8 cellular contexts compared by ENCODE assay signal in the genomic region with DNA sequence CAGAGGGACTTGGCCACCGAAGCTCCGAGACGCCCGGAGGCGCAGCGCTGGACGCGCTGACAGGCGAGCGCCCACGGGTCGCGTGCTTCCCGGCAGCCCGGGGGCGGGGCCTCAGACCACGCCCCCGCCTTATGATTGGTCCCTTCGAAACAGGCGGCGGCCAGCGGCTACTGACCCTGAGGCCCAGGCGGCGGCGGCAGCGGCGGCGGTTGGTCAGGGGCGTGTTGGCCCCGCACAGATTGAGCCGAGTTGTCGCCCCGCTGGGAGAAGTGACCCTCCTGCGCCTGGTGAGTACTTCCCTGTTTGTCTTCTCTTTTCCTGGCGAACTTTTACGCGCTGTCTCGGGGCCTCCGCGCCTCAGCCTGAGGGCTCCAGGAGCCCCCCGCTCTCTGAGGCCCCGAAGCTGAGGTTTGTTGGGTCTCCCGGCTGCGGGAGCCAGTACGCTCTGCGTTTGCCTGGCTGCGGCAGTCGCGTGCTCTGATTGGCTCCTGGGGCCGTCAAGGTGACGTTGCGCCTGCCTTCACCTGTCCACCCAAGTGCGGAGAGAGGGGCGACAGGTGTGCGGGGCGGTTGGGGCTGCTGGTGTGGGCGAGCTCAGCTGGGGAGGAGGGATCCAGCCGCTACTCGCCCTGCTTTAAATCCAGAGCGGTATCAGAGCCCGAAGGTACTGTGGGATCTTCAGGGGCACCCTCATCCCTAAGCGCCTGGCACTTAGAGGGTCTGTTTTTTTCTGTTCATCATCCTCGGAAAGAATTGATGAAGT. TPM values are rescaled to one million over a fixed set of nuclear protein-coding genes. Genes with fewer than 3 reads are reported as not detected.
DNase-seq lines count a peak whose midpoint lies in the region; ATAC-seq and TF ChIP-seq lines count a peak whose summit lies in the region.

TSS of gene GAS2L3 (plus strand) at position 186 of the 763 bp plus-strand sequence. CDS start 21,221 bp downstream, outside the sequence.

- H3K27ac Mint-ChIP-seq in MCF 10A (ENCODE audit: low read depth, unreplicated experiment), result peak within 1 kb of the TSS; percentile 88

- peak; percentile 85 for DNase-seq in NCI-H1436 (lab: John Stamatoyannopoulos, UW)
- peak; percentile 14 for DNase-seq in T-helper 22 cell (ENCODE audit: low read depth)
- peak; percentile 91 for DNase-seq in MCF 10A (ENCODE audit: unreplicated experiment)
- peak; percentile 95 for DNase-seq in sciatic nerve (ENCODE audit: low spot score)
- no peak for DNase-seq in UCSD-AML1 (lab: John Stamatoyannopoulos, UW; ENCODE audit: unreplicated experiment)

- CTCF ChIA-PET in MCF 10A (lab: Yijun Ruan, JAX), result interaction anchor here (0.7 to 1.9 kb wide), 5 partner anchors 13 to 226 kb away, joined by 3 to 4 read pairs (median 3); no protein-coding TSS in a partner anchor

- intact Hi-C loops in MCF 10A (cut with micrococcal nuclease) (no loop called here), sciatic nerve (cut with DNase I) (no loop called here)

- H3K27me3 Mint-ChIP-seq in MCF 10A (ENCODE audit: insufficient read depth, unreplicated experiment), result no peaks in the 10 kb centered on the region

- TSS peak; percentile 46 for BruUV-seq in MCF 10A (replicated peaks; lab: Mats Ljungman, UMichigan)

- peak within 1 kb of the TSS; percentile 92 for H3K4me3 Mint-ChIP-seq in MCF 10A (ENCODE audit: unreplicated experiment)

- TF ChIP-seq CTCF in MCF 10A (IDR thresholded peaks at IDR 0.05; ENCODE audit: unreplicated experiment), result no peak

- peak; percentile 100 for ATAC-seq in GM18498 (IDR thresholded peaks at IDR 0.05; ENCODE audit: unreplicated experiment)
- peak; percentile 99 for ATAC-seq in HG02759 (IDR thresholded peaks at IDR 0.05; ENCODE audit: unreplicated experiment)
- peak; percentile 99 for ATAC-seq in sciatic nerve

- H3K4me3 ChIP-seq in iPS-11a (ENCODE audit: low read depth, low read length), result peak within 1 kb of the TSS; percentile 75

- no peaks in the 10 kb centered on the region for H3K9me3 Mint-ChIP-seq in MCF 10A (ENCODE audit: unreplicated experiment)

- POLR2A ChIA-PET in MCF 10A (lab: Yijun Ruan, JAX), result interaction anchor here (0.6 to 2.6 kb wide), 6 partner anchors 18 to 488 kb away, joined by 3 to 16 read pairs (median 4); partner anchors contain the start of genes ACTR6, DEPDC4 and SCYL2

- H3K4me1 Mint-ChIP-seq in MCF 10A (ENCODE audit: insufficient read depth, unreplicated experiment), result peaks cover 6% of the 10 kb centered on the region

- H3K36me3 Mint-ChIP-seq in MCF 10A (ENCODE audit: insufficient read depth, unreplicated experiment), result no peaks in the 10 kb centered on the region

RNA-seq across cellular contexts. Expression of gene GAS2L3, which starts in this region (rescaled TPM):
- total RNA-seq in MCF 10A (2022) (29.9 and 32.6 TPM in 2 replicates), sciatic nerve (232 TPM)
